25 cellular contexts compared by ENCODE assay signal in genomic region chr13:93266681-93267080, GRCh38.
"Had no signal": no experiment of that assay in that cellular context is flagged by ENCODE, and none has a peak within 500 bp of the region (broad histone marks: within the 10 kb centered on the region; RNA-seq: fewer than 3 reads in every experiment).

No MANE protein-coding gene starts in this region.

- FAIRE-seq: urothelium cell line had no signal

- H3K4me3 ChIP-seq: stomach, suprapubic skin, testis, thoracic aorta, thyroid gland, tibial artery, tibial nerve, transverse colon, upper lobe of left lung, upper lobe of right lung, uterus, vagina had no signal

- H3K36me3 ChIP-seq: stomach, suprapubic skin, thoracic aorta, thyroid gland, tibial artery, tibial nerve, transverse colon, upper lobe of left lung, upper lobe of right lung, uterus, vagina had no signal

- H3K27ac ChIP-seq: stomach, suprapubic skin, testis, thoracic aorta, thyroid gland, tibial artery, tibial nerve, transverse colon, upper lobe of left lung, upper lobe of right lung, uterus, vagina had no signal

- H3K9me3 ChIP-seq: stomach, suprapubic skin, testis, thoracic aorta, thyroid gland, tibial artery, tibial nerve, transverse colon, upper lobe of left lung, upper lobe of right lung, uterus, vagina had no signal

- DNase-seq: stimulated activated CD4-positive, alpha-beta T cell treated with anti-CD3 and anti-CD28 coated beads, Interleukin-2, amount 100 ng/mL, for 48 hours; stimulated activated CD4-positive, alpha-beta T cell treated with anti-CD3 and anti-CD28 coated beads, Interleukin-4, amount 100 ng/mL, for 1 hour; stimulated activated CD4-positive, alpha-beta T cell treated with anti-CD3 and anti-CD28 coated beads, Interleukin-4, amount 100 ng/mL, for 24 hours; stimulated activated CD4-positive, alpha-beta T cell treated with anti-CD3 and anti-CD28 coated beads, Interleukin-4, amount 100 ng/mL, for 4 hours; stimulated activated CD8-positive, alpha-beta memory T cell treated with anti-CD3 and anti-CD28 coated beads, Interleukin-4, amount 100 ng/mL, for 48 hours; stimulated activated naive B cell treated with anti-CD40 and anti-IgM and Interleukin-4, amounts not matched to agents 10 μg/mL and 1 μg/mL and 100 μg/mL, for 72 hours; stimulated activated naive CD4-positive, alpha-beta T cell; stimulated activated naive CD4-positive, alpha-beta T cell treated with Interleukin-2 at 50 U/mL for 16 hours; stimulated activated naive CD8-positive, alpha-beta T cell treated with anti-CD3 and anti-CD28 coated beads, Interleukin-15, amount 100 ng/mL, for 72 hours; stimulated activated naive CD8-positive, alpha-beta T cell treated with anti-CD3 and anti-CD28 coated beads, Interleukin-15, Interleukin-2, amounts not matched to agents 100 U/mL and 50 U/mL, for 24 hours; stomach; substantia nigra; testis; thyroid gland; tibial artery; transverse colon; trophoblast cell; upper lobe of left lung; upper lobe of right lung; uterus had no signal
